ENCODE assay signal across 30 cellular contexts in genomic region chr5:75116836-75117235, GRCh38.
DNase-seq lines count a peak whose midpoint lies in the region; ATAC-seq, FAIRE-seq and TF ChIP-seq lines count a peak whose summit lies in the region.
"Had no signal": no experiment of that assay in that cellular context is flagged by ENCODE, and none has a peak within 500 bp of the region (broad histone marks: within the 10 kb centered on the region; RNA-seq: fewer than 3 reads in every experiment).

No MANE protein-coding gene starts in this region.

- no TSS peak for BruUV-seq in HepG2 (replicated peaks; lab: Mats Ljungman, UMichigan)

- CTCF ChIA-PET in HepG2 (lab: Yijun Ruan, JAX; ENCODE audit: low intra/inter-chr PET ratio, low total read pairs), result no interaction called here

- H3K4me1 ChIP-seq in liver (ENCODE audit: control insufficient read depth in 4 of 4, insufficient read depth in 4 of 4, low read length in 3 of 4), result no peaks in the 10 kb centered on the region
- H3K4me1 ChIP-seq in HepG2 (ENCODE audit: insufficient read depth, low read length), result no peaks in the 10 kb centered on the region
- H3K4me1 ChIP-seq in small intestine (ENCODE audit: control insufficient read depth in 2 of 2, insufficient read depth in 1 of 2, low read depth in 1 of 2, low read length in 1 of 2), result no peaks in the 10 kb centered on the region
- H3K4me1 ChIP-seq: A549; BE2C; BLaER1; BLaER1 treated with 17β-estradiol and CSF1 and Interleukin-3, amounts not matched to agents 10 nM and 100 nM; Caco-2 had no signal

- intact Hi-C loops in HepG2 (cut with micrococcal nuclease; ENCODE audit: unreplicated experiment), result no loop called here

- no peaks in the 10 kb centered on the region for H3K79me2 ChIP-seq in HepG2 (ENCODE audit: insufficient read depth, low read length)

- TF ChIP-seq CTCF in liver (IDR thresholded peaks at IDR 0.05; ENCODE audit: low read depth, low read length, missing input control) (no peak), HepG2 (CRISPR knock-in tag; IDR thresholded peaks at IDR 0.05) (no peak)

- H3K4me2 ChIP-seq in HepG2 (ENCODE audit: low read depth, low read length), result no peak overlapping the region
- H3K4me2 ChIP-seq: A549; BLaER1; BLaER1 treated with 17β-estradiol and CSF1 and Interleukin-3, amounts not matched to agents 10 nM and 100 nM had no signal

- TF ChIP-seq EP300 in HepG2 (IDR thresholded peaks at IDR 0.05; ENCODE audit: low read depth in 2 of 2, low read length in 2 of 2) (no peak), HepG2 (CRISPR knock-in tag; IDR thresholded peaks at IDR 0.05; ENCODE audit: borderline replicate concordance) (no peak)

- POLR2A ChIA-PET in HepG2 (lab: Yijun Ruan, JAX), result no interaction called here

- H3K36me3 ChIP-seq in liver (ENCODE audit: control insufficient read depth in 4 of 4, insufficient read depth in 3 of 4, low read depth in 1 of 4, low read length in 3 of 4) (no peaks in the 10 kb centered on the region), HepG2 (replicated peaks in 1 of 2; ENCODE audit: control insufficient read depth in 1 of 2, insufficient read depth in 2 of 2, low read length in 2 of 2) (no peaks in the 10 kb centered on the region), small intestine (ENCODE audit: control insufficient read depth in 2 of 2, insufficient read depth in 2 of 2, low read length in 2 of 2) (no peaks in the 10 kb centered on the region)
- H3K36me3 ChIP-seq: BE2C; BLaER1; BLaER1 treated with 17β-estradiol and CSF1 and Interleukin-3, amounts not matched to agents 10 nM and 100 nM had no signal

- no peak for ATAC-seq in HepG2
- ATAC-seq: A549; CD8-positive, alpha-beta T cell had no signal

- no peak for DNase-seq in HepG2 (ENCODE audit: low spot score)
- DNase-seq in small intestine, result peak; percentile 80
- no peak for DNase-seq in stimulated activated CD4-positive, alpha-beta T cell treated with anti-CD3 and anti-CD28 coated beads, Interleukin-4, amount 100 ng/mL, for 1 hour
- DNase-seq: 8988T; ACHN; AML-193; BE2C; C1 segment of cervical spinal cord; Caco-2; Calu3; CD4-positive, alpha-beta memory T cell; CD4-positive, alpha-beta T cell; CD4-positive, CD25-positive, alpha-beta regulatory T cell; CD8-positive, alpha-beta memory T cell; CD8-positive, alpha-beta T cell; COR-L47; DMS 273 treated with DMSO at 0.1 percent for 48 hours; DMS153; DMS53; DMS79; DMS79 treated with DMSO at 0.1 percent for 48 hours; DND-41 had no signal

- FAIRE-seq in HepG2 (lab: Jason Lieb, UNC) (no peak), small intestine (lab: Jason Lieb, UNC) (no peak)
- FAIRE-seq: A204.1, A549, D721Med had no signal

- TF ChIP-seq POLR2A in HepG2 (IDR thresholded peaks at IDR 0.05; ENCODE audit: insufficient read depth in 1 of 2, low read depth in 2 of 2, low read length in 2 of 2), result no peak

- H3K4me3 ChIP-seq in liver (ENCODE audit: low read depth in 1 of 3, low read length in 3 of 3) (no peak overlapping the region), HepG2 (replicated peaks in 1 of 3; ENCODE audit: insufficient read depth in 1 of 3, low read depth in 2 of 3, low read length in 3 of 3) (no peak overlapping the region), small intestine (ENCODE audit: low read depth in 1 of 2, low read length in 2 of 2) (no peak overlapping the region)
- H3K4me3 ChIP-seq: A549; BLaER1; BLaER1 treated with 17β-estradiol and CSF1 and Interleukin-3, amounts not matched to agents 10 nM and 100 nM had no signal

- no peak overlapping the region for H2AFZ ChIP-seq in HepG2 (ENCODE audit: low read length)

- no peaks in the 10 kb centered on the region for H4K20me1 ChIP-seq in HepG2 (ENCODE audit: insufficient read depth, low read length)
- H4K20me1 ChIP-seq: BLaER1; BLaER1 treated with 17β-estradiol and CSF1 and Interleukin-3, amounts not matched to agents 10 nM and 100 nM had no signal

- TF ChIP-seq RAD21 in liver (IDR thresholded peaks at IDR 0.05) (no peak), HepG2 (CRISPR knock-in tag; IDR thresholded peaks at IDR 0.05) (no peak)

- H3K27ac ChIP-seq in liver (ENCODE audit: low read depth in 1 of 2, low read length in 2 of 2), result no peak overlapping the region
- no peak overlapping the region for H3K27ac ChIP-seq in HepG2 (ENCODE audit: extremely low read length, insufficient read depth, low read length)
- H3K27ac ChIP-seq in small intestine (ENCODE audit: low read depth in 1 of 2, low read length in 1 of 2), result no peak overlapping the region
- H3K27ac ChIP-seq: 22Rv1; A549; BLaER1; BLaER1 treated with 17β-estradiol and CSF1 and Interleukin-3, amounts not matched to agents 10 nM and 100 nM; C4-2B had no signal

- no peaks in the 10 kb centered on the region for H3K27me3 ChIP-seq in liver (ENCODE audit: control insufficient read depth in 4 of 4, insufficient read depth in 4 of 4, low read length in 3 of 4)
- no peaks in the 10 kb centered on the region; a peak in 1 of 5 replicates for H3K27me3 ChIP-seq in HepG2 (ENCODE audit: control insufficient read depth in 1 of 2, insufficient read depth in 2 of 2, low read length in 2 of 2)
- H3K27me3 ChIP-seq in small intestine (ENCODE audit: control insufficient read depth in 2 of 2, insufficient read depth in 2 of 2, low read length in 2 of 2), result no peaks in the 10 kb centered on the region
- H3K27me3 ChIP-seq: BE2C; BLaER1; BLaER1 treated with 17β-estradiol and CSF1 and Interleukin-3, amounts not matched to agents 10 nM and 100 nM had no signal

- H3K9me3 ChIP-seq in liver (ENCODE audit: control insufficient read depth in 4 of 4, low read length in 3 of 4) (no peaks in the 10 kb centered on the region), HepG2 (ENCODE audit: low read length) (no peaks in the 10 kb centered on the region), small intestine (ENCODE audit: control insufficient read depth, low read depth) (no peaks in the 10 kb centered on the region)
- H3K9me3 ChIP-seq: A549, BE2C, Caco-2 had no signal

- H3K9ac ChIP-seq in liver (ENCODE audit: low read depth in 1 of 2, low read length in 2 of 2), result no peak overlapping the region
- H3K9ac ChIP-seq in HepG2 (ENCODE audit: insufficient read depth, low read depth, low read length), result no peak overlapping the region
- H3K9ac ChIP-seq: BLaER1; BLaER1 treated with 17β-estradiol and CSF1 and Interleukin-3, amounts not matched to agents 10 nM and 100 nM had no signal

- in situ Hi-C loops in HepG2 (cut with HindIII; ENCODE audit: extremely low pct_ligation_motif_present, low pct_unique_long_range_greater_than_20kb), result no loop called here

TF ChIP-seq in liver, 16 proteins besides CTCF, POLR2A, EP300 and RAD21:
- TF ChIP-seq HNF4A (conservative IDR thresholded peaks at IDR 0.05) (peak; percentile 33 to 63), RXRA (IDR thresholded peaks at IDR 0.05) (no peak)

TF ChIP-seq in HepG2, 621 proteins besides CTCF, POLR2A, EP300 and RAD21:
- TF ChIP-seq ZNF496 (CRISPR knock-in tag; IDR thresholded peaks at IDR 0.05; ENCODE audit: insufficient replicate concordance), result no peak
- TF ChIP-seq PCBP1 (IDR thresholded peaks at IDR 0.05; ENCODE audit: borderline replicate concordance, low read depth, low read length), result no peak
- no peak for TF ChIP-seq SMAD3 (CRISPR knock-in tag; IDR thresholded peaks at IDR 0.05)
- TF ChIP-seq ZC3H13 (CRISPR knock-in tag; IDR thresholded peaks at IDR 0.05), result no peak
- no peak for TF ChIP-seq MTERF4 (CRISPR knock-in tag; IDR thresholded peaks at IDR 0.05)
- no peak for TF ChIP-seq MED8 (CRISPR knock-in tag; IDR thresholded peaks at IDR 0.05; ENCODE audit: insufficient replicate concordance)
- no peak for TF ChIP-seq ZNF562 (CRISPR knock-in tag; IDR thresholded peaks at IDR 0.05; ENCODE audit: borderline replicate concordance)
- no peak for TF ChIP-seq EZH2 (conservative IDR thresholded peaks at IDR 0.05; ENCODE audit: low read depth, low read length)
- TF ChIP-seq ZNF703 (CRISPR knock-in tag; IDR thresholded peaks at IDR 0.05; ENCODE audit: borderline replicate concordance), result no peak
- no peak for TF ChIP-seq IKZF1 (IDR thresholded peaks at IDR 0.05)
- no peak for TF ChIP-seq KDM4B (CRISPR knock-in tag; IDR thresholded peaks at IDR 0.05)
- TF ChIP-seq NR1H2 (CRISPR knock-in tag; IDR thresholded peaks at IDR 0.05; ENCODE audit: borderline replicate concordance, low read depth), result no peak
- TF ChIP-seq MLXIP (CRISPR knock-in tag; IDR thresholded peaks at IDR 0.05; ENCODE audit: borderline replicate concordance), result no peak
TF ChIP-seq in HepG2: peak in this region for 0.
